Comparison of ENCODE assay signal across 9 cellular contexts in the genomic region with DNA sequence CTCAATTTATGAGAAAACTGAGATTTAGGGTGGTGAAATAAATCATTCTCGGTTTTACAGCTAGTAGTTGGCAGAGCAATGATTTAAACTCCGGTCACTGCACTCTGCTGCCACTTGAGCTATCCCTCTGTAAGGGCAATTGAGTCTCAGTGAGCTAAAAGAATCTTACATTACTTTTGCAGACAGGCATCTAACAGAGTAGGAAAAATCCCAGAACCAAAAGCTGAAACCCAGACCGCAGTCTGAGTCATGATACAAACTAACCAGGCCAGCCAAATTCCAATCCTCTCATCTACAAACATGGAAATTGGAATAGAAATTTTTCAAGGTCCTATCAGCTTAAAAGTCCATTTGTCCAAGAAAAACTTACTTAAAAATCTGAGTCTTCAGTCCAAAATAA.
DNase-seq lines count a peak whose midpoint lies in the region; ATAC-seq and TF ChIP-seq lines count a peak whose summit lies in the region.
"Had no signal": no experiment of that assay in that cellular context is flagged by ENCODE, and none has a peak within 500 bp of the region (broad histone marks: within the 10 kb centered on the region; RNA-seq: fewer than 3 reads in every experiment).

No MANE protein-coding gene starts in this region.

- H3K23ac ChIP-seq in IMR-90 (ENCODE audit: low read depth, low read length) (no peak overlapping the region), mesendoderm (ENCODE audit: low read length) (no peak overlapping the region)

- H3K36me3 ChIP-seq in IMR-90 (ENCODE audit: control insufficient read depth, insufficient read depth, low read length) = no peaks in the 10 kb centered on the region
- H3K36me3 ChIP-seq in mesendoderm (ENCODE audit: control insufficient read depth, insufficient read depth, low read length) = no peaks in the 10 kb centered on the region
- H3K36me3 ChIP-seq in uterus = no peaks in the 10 kb centered on the region
- H3K36me3 ChIP-seq in H7 (replicated peaks; ENCODE audit: control insufficient read depth, insufficient read depth, low read length) = no peaks in the 10 kb centered on the region

- H2BK120ac ChIP-seq in IMR-90 (ENCODE audit: low read depth, low read length) = 0 out of 2 replicates have a peak overlapping the region, but pooled peaks have one; percentile 12
- H2BK120ac ChIP-seq in mesendoderm (ENCODE audit: low read depth, low read length) = no peak overlapping the region

- H4K20me1 ChIP-seq in IMR-90 (ENCODE audit: insufficient read depth, low read length) = no peaks in the 10 kb centered on the region

- TF ChIP-seq POLR2A in IMR-90 (IDR thresholded peaks at IDR 0.05; ENCODE audit: low read depth, low read length) (no peak), uterus (IDR thresholded peaks at IDR 0.05) (no peak)

- H3K9me1 ChIP-seq in IMR-90 (ENCODE audit: insufficient read depth, low read length) = no peaks in the 10 kb centered on the region; the same call in 1 of the 2 replicates

- no peak overlapping the region for H3K4me3 Mint-ChIP-seq in stimulated activated effector memory CD8-positive, alpha-beta T cell treated with anti-CD3 and anti-CD28 coated beads, Interleukin-12 subunit alpha, Interleukin-12 subunit beta, amount 100 ng/mL, for 72 hours
- H3K4me3 Mint-ChIP-seq in activated CD4-positive, alpha-beta memory T cell treated with anti-CD3 and anti-CD28 coated beads for 36 hours = no peak overlapping the region

- H3K27ac ChIP-seq in IMR-90 (ENCODE audit: insufficient read depth, low read length) (no peak overlapping the region), mesendoderm (ENCODE audit: low read depth, low read length) (no peak overlapping the region), uterus (peak overlapping the region; percentile 50 to 73)

- no peak overlapping the region for H2AFZ ChIP-seq in IMR-90 (replicated peaks; ENCODE audit: low read length, poor library complexity)

- TF ChIP-seq CTCF in IMR-90 (conservative IDR thresholded peaks at IDR 0.05; ENCODE audit: low read depth, low read length) (no peak), uterus (IDR thresholded peaks at IDR 0.05) (no peak)

- peak; percentile 85 for ATAC-seq in IMR-90 (ENCODE audit: low read depth)
- ATAC-seq in stimulated activated effector memory CD8-positive, alpha-beta T cell treated with anti-CD3 and anti-CD28 coated beads, Interleukin-12 subunit alpha, Interleukin-12 subunit beta, amount 100 ng/mL, for 72 hours = no peak

- no peaks in the 10 kb centered on the region for H3K79me2 ChIP-seq in mesendoderm (ENCODE audit: control insufficient read depth, insufficient read depth, low read length)

- H3K18ac ChIP-seq in IMR-90 (ENCODE audit: low read depth, low read length) (no peak overlapping the region), mesendoderm (ENCODE audit: low read length) (no peak overlapping the region)

- no peak overlapping the region for H2AK9ac ChIP-seq in IMR-90 (replicated peaks; ENCODE audit: low read depth, low read length, poor library complexity)

- no peak overlapping the region for H3K27ac Mint-ChIP-seq in stimulated activated effector memory CD8-positive, alpha-beta T cell treated with anti-CD3 and anti-CD28 coated beads, Interleukin-12 subunit alpha, Interleukin-12 subunit beta, amount 100 ng/mL, for 72 hours
- no peak overlapping the region for H3K27ac Mint-ChIP-seq in activated CD4-positive, alpha-beta memory T cell treated with anti-CD3 and anti-CD28 coated beads for 36 hours

- no peak overlapping the region for H4K5ac ChIP-seq in IMR-90 (ENCODE audit: low read depth, low read length)
- no peak overlapping the region for H4K5ac ChIP-seq in mesendoderm (ENCODE audit: low read length)

- H3K14ac ChIP-seq in IMR-90 (replicated peaks; ENCODE audit: low read depth, low read length) = no peak overlapping the region

- BruUV-seq in IMR-90 (replicated peaks; lab: Mats Ljungman, UMichigan) = no TSS peak

- H2AK5ac ChIP-seq in IMR-90 (ENCODE audit: low read depth, low read length) (no peak overlapping the region), mesendoderm (ENCODE audit: low read length) (no peak overlapping the region)

- H2BK5ac ChIP-seq in IMR-90 (ENCODE audit: low read depth, low read length, poor library complexity, severe bottlenecking) (peak overlapping the region; percentile 24), mesendoderm (ENCODE audit: low read length) (no peak overlapping the region)

- H3K4me3 ChIP-seq in IMR-90 (ENCODE audit: insufficient read depth, low read depth, low read length) (no peak overlapping the region), mesendoderm (ENCODE audit: low read length) (no peak overlapping the region), uterus (peak overlapping the region; percentile 2 to 3), H7 (ENCODE audit: insufficient read depth, low read depth, low read length) (no peak overlapping the region)

- intact Hi-C loops in IMR-90 (cut with micrococcal nuclease) (no loop called here), uterus (cut with DNase I; ENCODE audit: low total_unique reads) (no loop called here)
- intact Hi-C loops in activated CD4-positive, alpha-beta memory T cell treated with anti-CD3 and anti-CD28 coated beads for 36 hours (cut with micrococcal nuclease) = no loop called here

- H3K27me3 Mint-ChIP-seq in activated CD4-positive, alpha-beta memory T cell treated with anti-CD3 and anti-CD28 coated beads for 36 hours = no peaks in the 10 kb centered on the region

- H3K56ac ChIP-seq in IMR-90 (ENCODE audit: extremely low read depth, insufficient read depth, low read length) = no peak overlapping the region
- no peak overlapping the region for H3K56ac ChIP-seq in mesendoderm (ENCODE audit: low read length)

- H3K27me3 ChIP-seq in IMR-90 (ENCODE audit: control insufficient read depth, insufficient read depth, low read length) (no peaks in the 10 kb centered on the region), mesendoderm (ENCODE audit: insufficient read depth, low read length, poor library complexity) (no peaks in the 10 kb centered on the region), uterus (no peaks in the 10 kb centered on the region), H7 (ENCODE audit: control insufficient read depth, insufficient read depth, low read length) (no peaks in the 10 kb centered on the region)

- no peak overlapping the region for H2BK20ac ChIP-seq in IMR-90 (ENCODE audit: low read depth, low read length)

- H4K8ac ChIP-seq in IMR-90 (ENCODE audit: low read depth in 2 of 2, low read length in 2 of 2) (no peak overlapping the region), mesendoderm (ENCODE audit: low read depth, low read length) (no peak overlapping the region)

- H3K9me3 ChIP-seq in IMR-90 (ENCODE audit: control insufficient read depth, insufficient read depth, low read length) (no peaks in the 10 kb centered on the region), uterus (no peaks in the 10 kb centered on the region)

- no CpG with 5 or more reads among the region's 3 CpGs for WGBS in IMR-90 (ENCODE audit: extremely low coverage in 2 of 2, insufficient read length in 1 of 2), 2 experiments
- WGBS in mesendoderm (ENCODE audit: extremely low coverage, insufficient coverage, low lambda C conversion rate) = no CpG with 5 or more reads among the region's 3 CpGs

- DNase-seq in IMR-90 (peak; percentile 89), dedifferentiated amniotic fluid mesenchymal stem cell (ENCODE audit: extremely low spot score) (peak; percentile 97), mesendoderm (peak; percentile 35), uterus (peak; percentile 25 to 32), retina (no peak), H7 (no peak)
- no peak for DNase-seq in stimulated activated effector memory CD8-positive, alpha-beta T cell treated with anti-CD3 and anti-CD28 coated beads, Interleukin-12 subunit alpha, Interleukin-12 subunit beta, amount 100 ng/mL, for 72 hours (ENCODE audit: low spot score in 2 of 2)
- no peak for DNase-seq in activated CD4-positive, alpha-beta memory T cell treated with anti-CD3 and anti-CD28 coated beads for 36 hours
- DNase-seq: stimulated activated CD4-positive, alpha-beta T cell treated with anti-CD3 and anti-CD28 coated beads, Interleukin-2, amount 100 ng/mL, for 48 hours had no signal

- no peak overlapping the region for H3K4me2 ChIP-seq in IMR-90 (ENCODE audit: low read depth, low read length)
- H3K4me2 ChIP-seq in mesendoderm (ENCODE audit: low read length) = no peak overlapping the region

- H3K4ac ChIP-seq in IMR-90 (ENCODE audit: low read depth, low read length) = no peak overlapping the region
- H3K4ac ChIP-seq in mesendoderm (ENCODE audit: low read depth, low read length) = no peak overlapping the region

- CTCF ChIA-PET in IMR-90 (lab: Yijun Ruan, JAX) = interaction anchor here (0.8 to 1.2 kb wide), 2 partner anchors 12 to 16 kb away, joined by 3 to 5 read pairs; no protein-coding TSS in a partner anchor
- CTCF ChIA-PET in activated CD4-positive, alpha-beta memory T cell treated with anti-CD3 and anti-CD28 coated beads for 36 hours (lab: Charles Lee) = interaction anchor here (1.7 kb wide), 1 partner anchor 9 kb away, joined by 4 read pairs; no protein-coding TSS in a partner anchor

- no peak overlapping the region for H4K91ac ChIP-seq in IMR-90 (ENCODE audit: insufficient read depth, low read depth, low read length)

- H2BK15ac ChIP-seq in IMR-90 (ENCODE audit: low read depth, low read length) (no peak overlapping the region), mesendoderm (replicated peaks; ENCODE audit: low read depth) (no peak overlapping the region)

- POLR2A ChIA-PET in IMR-90 (lab: Charles Lee; ENCODE audit: unreplicated experiment) = no interaction called here
- POLR2A ChIA-PET in activated CD4-positive, alpha-beta memory T cell treated with anti-CD3 and anti-CD28 coated beads for 36 hours (lab: Charles Lee) = no interaction called here

- H3K79me1 ChIP-seq in IMR-90 (ENCODE audit: low read depth in 1 of 2, low read length in 2 of 2) (no peaks in the 10 kb centered on the region), mesendoderm (ENCODE audit: low read length) (no peaks in the 10 kb centered on the region)

- H3K9me3 Mint-ChIP-seq in stimulated activated effector memory CD8-positive, alpha-beta T cell treated with anti-CD3 and anti-CD28 coated beads, Interleukin-12 subunit alpha, Interleukin-12 subunit beta, amount 100 ng/mL, for 72 hours = peaks cover 4% of the 10 kb centered on the region
- H3K9me3 Mint-ChIP-seq in activated CD4-positive, alpha-beta memory T cell treated with anti-CD3 and anti-CD28 coated beads for 36 hours = no peaks in the 10 kb centered on the region

- no peaks in the 10 kb centered on the region for H3K4me1 Mint-ChIP-seq in stimulated activated effector memory CD8-positive, alpha-beta T cell treated with anti-CD3 and anti-CD28 coated beads, Interleukin-12 subunit alpha, Interleukin-12 subunit beta, amount 100 ng/mL, for 72 hours
- H3K4me1 Mint-ChIP-seq in activated CD4-positive, alpha-beta memory T cell treated with anti-CD3 and anti-CD28 coated beads for 36 hours (ENCODE audit: low read depth) = no peaks in the 10 kb centered on the region

- in situ Hi-C loops in IMR-90 (cut with MboI; ENCODE audit: low sequenced_read_pairs) = no loop called here

- H3K4me1 ChIP-seq in IMR-90 (ENCODE audit: control insufficient read depth, insufficient read depth, low read length) = no peaks in the 10 kb centered on the region
- H3K4me1 ChIP-seq in mesendoderm (ENCODE audit: control insufficient read depth, low read depth, low read length) = peaks cover 2% of the 10 kb centered on the region
- no peaks in the 10 kb centered on the region for H3K4me1 ChIP-seq in uterus

- TF ChIP-seq RAD21 in IMR-90 (IDR thresholded peaks at IDR 0.05; ENCODE audit: low read length) = no peak

- H3K9ac ChIP-seq in IMR-90 (ENCODE audit: low read depth, low read length) (no peak overlapping the region), mesendoderm (ENCODE audit: low read length) (no peak overlapping the region)

- dilution Hi-C loops in IMR-90 (cut with HindIII; ENCODE audit: low sequenced_read_pairs, unreplicated experiment) = no loop called here

- no peaks in the 10 kb centered on the region for H3K36me3 Mint-ChIP-seq in stimulated activated effector memory CD8-positive, alpha-beta T cell treated with anti-CD3 and anti-CD28 coated beads, Interleukin-12 subunit alpha, Interleukin-12 subunit beta, amount 100 ng/mL, for 72 hours
- H3K36me3 Mint-ChIP-seq in activated CD4-positive, alpha-beta memory T cell treated with anti-CD3 and anti-CD28 coated beads for 36 hours = no peaks in the 10 kb centered on the region

Comparison
In these comparisons a context has a peak if more than half of its experiments do, and no peak if none do; other contexts are left out.
1. DNase-seq: peak in IMR-90 (single experiment), dedifferentiated amniotic fluid mesenchymal stem cell (single experiment), mesendoderm (single experiment) and uterus (2 of 2); none in retina (single experiment), stimulated activated effector memory CD8-positive, alpha-beta T cell treated with anti-CD3 and anti-CD28 coated beads, Interleukin-12 subunit alpha, Interleukin-12 subunit beta, amount 100 ng/mL, for 72 hours (0 of 2), H7 (single experiment) and activated CD4-positive, alpha-beta memory T cell treated with anti-CD3 and anti-CD28 coated beads for 36 hours (single experiment).
2. H3K27ac ChIP-seq: peak in uterus (2 of 2); none in IMR-90 (single experiment) and mesendoderm (single experiment).
3. H3K4me3 ChIP-seq: peak in uterus (2 of 2); none in IMR-90 (single experiment), mesendoderm (single experiment) and H7 (single experiment).